ENCODE assay signal across 1 cellular context in the genomic region with DNA sequence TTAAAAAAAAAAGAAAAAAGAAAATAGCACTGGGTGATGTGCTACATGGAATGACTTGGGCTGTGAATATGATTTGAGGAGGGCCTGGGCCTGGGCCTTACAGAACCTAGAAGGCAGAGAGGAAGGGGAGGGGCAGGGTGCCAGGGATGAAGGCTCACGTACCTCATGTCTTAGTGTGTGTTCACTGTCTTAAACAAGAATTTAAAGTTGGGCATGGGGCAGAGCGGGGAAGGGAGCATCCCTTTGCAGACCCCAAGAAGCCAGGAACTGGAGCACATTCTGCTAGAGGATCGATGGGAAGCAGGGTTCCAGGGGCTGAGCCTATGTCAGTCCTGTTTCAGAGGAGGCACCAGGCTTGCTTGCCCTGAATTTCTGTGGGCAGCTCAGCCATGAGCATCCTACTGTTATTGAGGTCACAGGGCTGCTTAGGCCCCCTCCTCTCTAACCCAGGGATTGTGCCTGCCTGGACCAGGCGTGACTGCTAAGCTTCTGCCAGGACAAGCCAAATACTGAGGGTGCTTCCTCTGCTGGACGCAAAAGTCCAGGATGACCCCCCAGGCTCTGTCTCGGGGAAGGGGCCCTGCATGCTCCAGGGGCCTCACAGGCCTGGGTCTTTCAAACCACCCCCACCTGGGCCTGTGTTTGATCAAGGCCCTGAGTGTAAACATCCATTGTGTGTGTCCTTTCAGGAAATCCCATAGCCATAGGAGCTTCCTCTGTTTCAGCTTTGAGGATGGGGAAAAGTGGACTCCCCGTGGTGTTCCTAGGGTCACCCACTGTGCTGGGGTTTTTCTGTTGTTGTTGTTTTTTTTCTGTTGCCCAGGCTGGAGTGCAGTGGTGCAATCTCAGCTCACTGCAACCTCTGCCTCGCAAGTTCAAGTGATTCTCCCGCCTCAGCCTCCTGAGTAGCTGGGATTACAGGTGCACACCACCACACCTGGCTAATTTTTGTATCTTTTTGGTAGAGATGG.
TF ChIP-seq lines count a peak whose summit lies in the region.

No MANE protein-coding gene starts in this region.

TF ChIP-seq in SK-N-SH treated with all-trans-retinoic acid at 6 μM for 48 hours, 23 proteins besides CTCF, POLR2A, EP300 and RAD21:
- TF ChIP-seq CSDC2 (CRISPR knock-in tag; IDR thresholded peaks at IDR 0.05) (no peak), ZFP3 (CRISPR knock-in tag; IDR thresholded peaks at IDR 0.05) (no peak), BACH2 (CRISPR knock-in tag; IDR thresholded peaks at IDR 0.05; ENCODE audit: borderline replicate concordance) (no peak), ESRRG (CRISPR knock-in tag; IDR thresholded peaks at IDR 0.05) (no peak), ZNF8 (CRISPR knock-in tag; IDR thresholded peaks at IDR 0.05) (no peak), CREB5 (CRISPR knock-in tag; IDR thresholded peaks at IDR 0.05; ENCODE audit: low read depth) (no peak), ZNF70 (CRISPR knock-in tag; IDR thresholded peaks at IDR 0.05) (no peak), ZNF565 (CRISPR knock-in tag; conservative IDR thresholded peaks at IDR 0.05; ENCODE audit: low read depth) (no peak), ZC3H10 (CRISPR knock-in tag; IDR thresholded peaks at IDR 0.05) (no peak), TOX (CRISPR knock-in tag; IDR thresholded peaks at IDR 0.05; ENCODE audit: borderline replicate concordance) (no peak), ISL1 (CRISPR knock-in tag; IDR thresholded peaks at IDR 0.05) (no peak), ARNTL (CRISPR knock-in tag; IDR thresholded peaks at IDR 0.05; ENCODE audit: borderline replicate concordance, low read depth) (no peak), TCF4 (CRISPR knock-in tag; IDR thresholded peaks at IDR 0.05; ENCODE audit: borderline replicate concordance) (no peak), ZFP30 (CRISPR knock-in tag; IDR thresholded peaks at IDR 0.05) (no peak)
- TF ChIP-seq, protein P1, sequence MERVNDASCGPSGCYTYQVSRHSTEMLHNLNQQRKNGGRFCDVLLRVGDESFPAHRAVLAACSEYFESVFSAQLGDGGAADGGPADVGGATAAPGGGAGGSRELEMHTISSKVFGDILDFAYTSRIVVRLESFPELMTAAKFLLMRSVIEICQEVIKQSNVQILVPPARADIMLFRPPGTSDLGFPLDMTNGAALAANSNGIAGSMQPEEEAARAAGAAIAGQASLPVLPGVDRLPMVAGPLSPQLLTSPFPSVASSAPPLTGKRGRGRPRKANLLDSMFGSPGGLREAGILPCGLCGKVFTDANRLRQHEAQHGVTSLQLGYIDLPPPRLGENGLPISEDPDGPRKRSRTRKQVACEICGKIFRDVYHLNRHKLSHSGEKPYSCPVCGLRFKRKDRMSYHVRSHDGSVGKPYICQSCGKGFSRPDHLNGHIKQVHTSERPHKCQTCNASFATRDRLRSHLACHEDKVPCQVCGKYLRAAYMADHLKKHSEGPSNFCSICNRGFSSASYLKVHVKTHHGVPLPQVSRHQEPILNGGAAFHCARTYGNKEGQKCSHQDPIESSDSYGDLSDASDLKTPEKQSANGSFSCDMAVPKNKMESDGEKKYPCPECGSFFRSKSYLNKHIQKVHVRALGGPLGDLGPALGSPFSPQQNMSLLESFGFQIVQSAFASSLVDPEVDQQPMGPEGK (CRISPR knock-in tag; IDR thresholded peaks at IDR 0.05; ENCODE audit: borderline replicate concordance), result no peak
